ENCODE assay signal across 1 cellular context in genomic region chr7:20228654-20229053, GRCh38.
TF ChIP-seq lines count a peak whose summit lies in the region.

No MANE protein-coding gene starts in this region.

TF ChIP-seq in IMR-90, 13 proteins besides CTCF, POLR2A, EP300 and RAD21 (continued from another document):
- no peak for TF ChIP-seq USF2 (IDR thresholded peaks at IDR 0.05; ENCODE audit: low read depth, low read length)
- no peak for TF ChIP-seq SMC3 (IDR thresholded peaks at IDR 0.05; ENCODE audit: low read depth, low read length)
- no peak for TF ChIP-seq BHLHE40 (IDR thresholded peaks at IDR 0.05; ENCODE audit: low read depth, low read length)
- no peak for TF ChIP-seq FOS (IDR thresholded peaks at IDR 0.05; ENCODE audit: low read depth, low read length)
- TF ChIP-seq NFE2L2 (IDR thresholded peaks at IDR 0.05; ENCODE audit: low read depth, low read length) = no peak
